In genomic region chr1:21254335-21254951, GRCh38 we compare ENCODE assay signal across 8 cellular contexts. TPM values are rescaled to one million over a fixed set of nuclear protein-coding genes. Genes with fewer than 3 reads are reported as not detected.
A peak's percentile ranks its signal among the peaks of the same experiment; 100 is the strongest.
DNase-seq lines count a peak whose midpoint lies in the region; TF ChIP-seq lines count a peak whose summit lies in the region.

No MANE protein-coding gene starts in this region.

- H3K27me3 ChIP-seq in BLaER1 (no peaks in the 10 kb centered on the region), Peyer's patch (no peaks in the 10 kb centered on the region), ovary (no peaks in the 10 kb centered on the region)

- H3K4me3 ChIP-seq in BLaER1, result no peak overlapping the region
- no peak overlapping the region for H3K4me3 ChIP-seq in Peyer's patch
- H3K4me3 ChIP-seq in fibroblast of mammary gland (ENCODE audit: control insufficient read depth, low read depth, low read length), result no peak overlapping the region
- no peak overlapping the region for H3K4me3 ChIP-seq in ovary

- TF ChIP-seq POLR2A in Peyer's patch (IDR thresholded peaks at IDR 0.05) (no peak), ovary (IDR thresholded peaks at IDR 0.05) (no peak)

- DNase-seq in Peyer's patch (no peak), fibroblast of mammary gland (ENCODE audit: low read depth) (peak; percentile 65), ovary (peak; percentile 76 to 84 (median 81)), SHP77 treated with DMSO at 0.1 percent for 48 hours (lab: John Stamatoyannopoulos, UW) (no peak), immature natural killer cell (no peak), NCI-H2029 (lab: John Stamatoyannopoulos, UW) (no peak), NCI-H2227 treated with DMSO at 0.1 percent for 48 hours (lab: John Stamatoyannopoulos, UW) (no peak)

- no peak overlapping the region for H3K4me3 Mint-ChIP-seq in immature natural killer cell

- no peak for TF ChIP-seq EP300 in ovary (IDR thresholded peaks at IDR 0.05)

- TF ChIP-seq CTCF in Peyer's patch (IDR thresholded peaks at IDR 0.05), result no peak
- no peak for TF ChIP-seq CTCF in fibroblast of mammary gland (conservative IDR thresholded peaks at IDR 0.05; ENCODE audit: control insufficient read depth, insufficient read depth, low read depth, low read length)
- no peak for TF ChIP-seq CTCF in ovary (IDR thresholded peaks at IDR 0.05)

- peaks cover 3 to 8% of the 10 kb centered on the region in 2 donors for H3K4me1 Mint-ChIP-seq in immature natural killer cell

- no peaks in the 10 kb centered on the region for H3K9me3 Mint-ChIP-seq in immature natural killer cell

- no peaks in the 10 kb centered on the region for H3K9me3 ChIP-seq in BLaER1
- no peaks in the 10 kb centered on the region for H3K9me3 ChIP-seq in Peyer's patch
- no peaks in the 10 kb centered on the region for H3K9me3 ChIP-seq in ovary

- intact Hi-C loops in ovary (cut with DNase I), result loop anchor here in 3 of 4 donors (2.0 kb wide), 1 partner anchor 114 kb away; no protein-coding TSS in a partner anchor

- H3K4me1 ChIP-seq in BLaER1, result peaks cover 32% of the 10 kb centered on the region
- H3K4me1 ChIP-seq in Peyer's patch, result peaks cover 0 to 11% (median 2%) of the 10 kb centered on the region in 4 donors
- peaks cover 7% of the 10 kb centered on the region for H3K4me1 ChIP-seq in ovary (ENCODE audit: insufficient read depth)

- H3K36me3 ChIP-seq in BLaER1 (no peaks in the 10 kb centered on the region), Peyer's patch (peaks cover 0 to 67% (median 0%) of the 10 kb centered on the region in 3 donors), ovary (no peaks in the 10 kb centered on the region)

- 20 to 29% (median 24%) methylated on average over 8 of the region's 8 CpGs for WGBS in ovary, 3 donors

- peak overlapping the region; percentile 62 for H3K4me2 ChIP-seq in BLaER1

- H3K27me3 Mint-ChIP-seq in immature natural killer cell (ENCODE audit: low read depth in 3 of 3), result peaks cover 0 to 4% (median 0%) of the 10 kb centered on the region in 3 donors

- H3K27ac Mint-ChIP-seq in immature natural killer cell, result no peak overlapping the region

- H4K20me1 ChIP-seq in BLaER1, result no peaks in the 10 kb centered on the region

- peak overlapping the region; percentile 29; the same call in 1 of the 2 replicates for H3K9ac ChIP-seq in BLaER1

- H3K27ac ChIP-seq in BLaER1 (peak overlapping the region; percentile 58; the same call in 1 of the 2 replicates), Peyer's patch (peak overlapping the region in 3 of 4 donors; percentile 10 to 26 (median 22)), ovary (peak overlapping the region; percentile 19 to 51)

- peaks cover 13 to 42% (median 14%) of the 10 kb centered on the region in 3 donors for H3K36me3 Mint-ChIP-seq in immature natural killer cell

RNA-seq across cellular contexts. Expression of gene ECE1, which starts 35.8 kb away (rescaled TPM):
- total RNA-seq in Peyer's patch (100 to 1,000 TPM; 105 to 122 (median 112) TPM), ovary (100 to 1,000 TPM in 4 of 7 donors, 10 to 100 TPM in 3; 37.3 to 183 (median 119) TPM)
- polyA plus RNA-seq in ovary (100 to 1,000 TPM in 1 of 2 donors, 10 to 100 TPM in 1; 84.0 to 313 TPM), immature natural killer cell (10 to 100 TPM in 1 of 3 donors, 1 to 10 TPM in 2; 3.3 to 24.7 (median 4.3) TPM)

Comparison
In these comparisons a context has a peak if more than half of its experiments do, and no peak if none do; other contexts are left out.
1. DNase-seq: peak in fibroblast of mammary gland (single experiment) and ovary (5 of 5); none in Peyer's patch (0 of 3), SHP77 treated with DMSO at 0.1 percent for 48 hours (single experiment), immature natural killer cell (0 of 3), NCI-H2029 (single experiment) and NCI-H2227 treated with DMSO at 0.1 percent for 48 hours (single experiment).
2. Peak in every context shown above with its lines, with median percentiles within 50 percentile points of each other: H3K27ac ChIP-seq.